1 cellular context compared by ENCODE assay signal in genomic region chr7:66050990-66051424, GRCh38.
TF ChIP-seq lines count a peak whose summit lies in the region.

No MANE protein-coding gene starts in this region.

TF ChIP-seq in IMR-90, 13 proteins besides CTCF, POLR2A, EP300 and RAD21 (continued from another document):
- no peak for TF ChIP-seq MAFK (IDR thresholded peaks at IDR 0.05; ENCODE audit: low read depth, low read length)
